Comparison of ENCODE assay signal across 20 cellular contexts in genomic region chr11:96033569-96033968, GRCh38.
A peak's percentile ranks its signal among the peaks of the same experiment; 100 is the strongest.
DNase-seq lines count a peak whose midpoint lies in the region; ATAC-seq and TF ChIP-seq lines count a peak whose summit lies in the region.
"Had no signal": no experiment of that assay in that cellular context is flagged by ENCODE, and none has a peak within 500 bp of the region (broad histone marks: within the 10 kb centered on the region; RNA-seq: fewer than 3 reads in every experiment).

No MANE protein-coding gene starts in this region.

- peaks cover 89% of the 10 kb centered on the region for H3K79me2 ChIP-seq in GM23248 (ENCODE audit: insufficient read depth)
- H3K79me2 ChIP-seq in PC-3 (ENCODE audit: low read length), result no peaks in the 10 kb centered on the region
- H3K79me2 ChIP-seq in osteoblast (ENCODE audit: insufficient read depth, low read length), result peaks cover 42% of the 10 kb centered on the region
- no peaks in the 10 kb centered on the region for H3K79me2 ChIP-seq in mesendoderm (ENCODE audit: control insufficient read depth, insufficient read depth, low read length)

- in situ Hi-C loops in GM23248 (cut with MboI), result no loop called here

- intact Hi-C loops in PC-3 (cut with micrococcal nuclease), result no loop called here

- H3K27me3 ChIP-seq in GM23248 (replicated peaks; ENCODE audit: insufficient read depth) (no peaks in the 10 kb centered on the region), PC-3 (ENCODE audit: low read length) (no peaks in the 10 kb centered on the region), osteoblast (ENCODE audit: insufficient read depth, low read length) (no peaks in the 10 kb centered on the region), mesendoderm (ENCODE audit: insufficient read depth, low read length, poor library complexity) (no peaks in the 10 kb centered on the region)
- H3K27me3 ChIP-seq: spleen had no signal

- H2BK5ac ChIP-seq in mesendoderm (ENCODE audit: low read length), result no peak overlapping the region

- BruUV-seq in PC-3 (replicated peaks; lab: Mats Ljungman, UMichigan), result no TSS peak

- H3K79me1 ChIP-seq in mesendoderm (ENCODE audit: low read length), result no peaks in the 10 kb centered on the region

- peaks cover 30% of the 10 kb centered on the region for H3K4me1 ChIP-seq in GM23248 (ENCODE audit: insufficient read depth)
- peaks cover 43% of the 10 kb centered on the region for H3K4me1 ChIP-seq in PC-3 (ENCODE audit: insufficient read depth, low read length)
- peaks cover 15% of the 10 kb centered on the region for H3K4me1 ChIP-seq in osteoblast (ENCODE audit: insufficient read depth, low read length)
- peaks cover 6% of the 10 kb centered on the region for H3K4me1 ChIP-seq in mesendoderm (ENCODE audit: control insufficient read depth, low read depth, low read length)

- H4K5ac ChIP-seq in mesendoderm (ENCODE audit: low read length), result no peak overlapping the region

- H3F3A ChIP-seq in GM23248 (ENCODE audit: insufficient read depth), result peaks cover 20% of the 10 kb centered on the region
- H3F3A ChIP-seq in PC-3 (ENCODE audit: low read length, unreplicated experiment), result peaks cover 2% of the 10 kb centered on the region

- H3K27ac ChIP-seq in GM23248, result peak overlapping the region; percentile 1; the same call in 1 of the 2 replicates
- peak overlapping the region; percentile 82 for H3K27ac ChIP-seq in PC-3 (ENCODE audit: low read length)
- peak overlapping the region; percentile 29 for H3K27ac ChIP-seq in osteoblast (ENCODE audit: low read depth, low read length)
- H3K27ac ChIP-seq in mesendoderm (ENCODE audit: low read depth, low read length), result no peak overlapping the region
- H3K27ac ChIP-seq: epithelial cell of prostate, spleen had no signal

- WGBS in GM23248 (ENCODE audit: low coverage in 1 of 2, low lambda C conversion rate in 2 of 2, missing lambda C conversion rate in 2 of 2), 2 experiments, result 33 to 35% methylated on average over 4 of the region's 4 CpGs
- WGBS in mesendoderm (ENCODE audit: extremely low coverage, insufficient coverage, low lambda C conversion rate), result no CpG with 5 or more reads among the region's 4 CpGs

- CTCF ChIA-PET in PC-3 (lab: Charles Lee), result interaction anchor here (0.6 to 1.3 kb wide), 3 partner anchors 23 to 309 kb away, joined by 4 to 5 read pairs (median 5); partner anchors contain the start of gene MAML2

- H2AFZ ChIP-seq in GM23248 (no peak overlapping the region), PC-3 (ENCODE audit: low read length) (no peak overlapping the region), osteoblast (ENCODE audit: low read length) (no peak overlapping the region)

- H3K4me3 ChIP-seq in GM23248, result no peak overlapping the region
- H3K4me3 ChIP-seq in PC-3 (ENCODE audit: low read length), result no peak overlapping the region; the same call in 1 of the 2 replicates
- no peak overlapping the region for H3K4me3 ChIP-seq in fibroblast of the aortic adventitia (ENCODE audit: low read depth, low read length)
- no peak overlapping the region for H3K4me3 ChIP-seq in osteoblast (ENCODE audit: insufficient read depth, low read length)
- H3K4me3 ChIP-seq in mesendoderm (ENCODE audit: low read length), result no peak overlapping the region
- H3K4me3 ChIP-seq: HAP-1, K562, spleen had no signal

- H3K36me3 ChIP-seq in GM23248 (ENCODE audit: low read depth), result no peaks in the 10 kb centered on the region; the same call in 1 of the 2 replicates
- no peaks in the 10 kb centered on the region for H3K36me3 ChIP-seq in PC-3 (ENCODE audit: low read depth, low read length)
- peaks cover 2% of the 10 kb centered on the region for H3K36me3 ChIP-seq in osteoblast (ENCODE audit: insufficient read depth, low read length)
- no peaks in the 10 kb centered on the region for H3K36me3 ChIP-seq in mesendoderm (ENCODE audit: control insufficient read depth, insufficient read depth, low read length)
- H3K36me3 ChIP-seq: HAP-1 had no signal

- no peak overlapping the region for H2BK120ac ChIP-seq in mesendoderm (ENCODE audit: low read depth, low read length)

- no peak overlapping the region for H3K9ac ChIP-seq in GM23248
- H3K9ac ChIP-seq in PC-3 (ENCODE audit: low read length), result peak overlapping the region; percentile 46; the same call in 1 of the 2 replicates
- no peak overlapping the region for H3K9ac ChIP-seq in mesendoderm (ENCODE audit: low read length)

- DNase-seq in GM23248, result no peak
- DNase-seq in PC-3, result no peak
- DNase-seq in fibroblast of the aortic adventitia (ENCODE audit: low read depth), result peak; percentile 76
- DNase-seq in osteoblast (ENCODE audit: insufficient read length, low spot score, missing footprints), result peak; percentile 80
- no peak for DNase-seq in mesendoderm
- DNase-seq in globus pallidus (ENCODE audit: low spot score), result no peak
- DNase-seq in activated CD8-positive, alpha-beta memory T cell treated with anti-CD3 and anti-CD28 coated beads, Interleukin-2, amount 50 U/mL, for 48 hours, result no peak
- DNase-seq: activated CD8-positive, alpha-beta T cell treated with anti-CD3 and anti-CD28 coated beads for 36 hours; activated naive CD8-positive, alpha-beta T cell treated with anti-CD3 and anti-CD28 coated beads, Interleukin-2, amount 10 ng/mL, durations not matched to agents 7 days and 5 days; Calu3; DND-41; head of caudate nucleus; kidney glomerular epithelial cell; MM.1S; naive B cell; NCI-H2081; spleen had no signal

- H3K56ac ChIP-seq in mesendoderm (ENCODE audit: low read length), result no peak overlapping the region

- no peaks in the 10 kb centered on the region for H3K9me2 ChIP-seq in GM23248 (ENCODE audit: insufficient read depth)
- H3K9me2 ChIP-seq in PC-3 (replicated peaks; ENCODE audit: low read length), result no peaks in the 10 kb centered on the region

- ATAC-seq in PC-3, result no peak
- ATAC-seq: activated CD8-positive, alpha-beta T cell treated with anti-CD3 and anti-CD28 coated beads for 36 hours; K562 had no signal

- no peak overlapping the region for H3K23ac ChIP-seq in mesendoderm (ENCODE audit: low read length)

- no peak overlapping the region for H2AK5ac ChIP-seq in mesendoderm (ENCODE audit: low read length)

- no peak overlapping the region for H2BK15ac ChIP-seq in mesendoderm (replicated peaks; ENCODE audit: low read depth)

- no peak overlapping the region for H4K8ac ChIP-seq in mesendoderm (ENCODE audit: low read depth, low read length)

- POLR2A ChIA-PET in PC-3 (lab: Charles Lee; ENCODE audit: unreplicated experiment), result interaction anchor here (0.5 kb wide), 1 partner anchor 21 kb away, joined by 3 read pairs; no protein-coding TSS in a partner anchor

- no peak overlapping the region for H3K4me2 ChIP-seq in GM23248 (ENCODE audit: unreplicated experiment)
- H3K4me2 ChIP-seq in PC-3 (ENCODE audit: low read length), result peak overlapping the region; percentile 34
- no peak overlapping the region for H3K4me2 ChIP-seq in osteoblast (ENCODE audit: insufficient read depth, low read length)
- no peak overlapping the region for H3K4me2 ChIP-seq in mesendoderm (ENCODE audit: low read length)

- H3K9me3 ChIP-seq in GM23248 (ENCODE audit: low read depth) (no peaks in the 10 kb centered on the region), PC-3 (ENCODE audit: low read length) (no peaks in the 10 kb centered on the region), osteoblast (ENCODE audit: low read depth, low read length) (no peaks in the 10 kb centered on the region)
- H3K9me3 ChIP-seq: HAP-1, spleen had no signal

- TF ChIP-seq CTCF in PC-3 (conservative IDR thresholded peaks at IDR 0.05; ENCODE audit: low read depth, low read length), result no peak
- TF ChIP-seq CTCF in fibroblast of the aortic adventitia (IDR thresholded peaks at IDR 0.05; ENCODE audit: insufficient read depth, low read length), result no peak
- no peak for TF ChIP-seq CTCF in osteoblast (IDR thresholded peaks at IDR 0.05; ENCODE audit: extremely low read depth, low read depth, low read length)

- H3K4ac ChIP-seq in mesendoderm (ENCODE audit: low read depth, low read length), result no peak overlapping the region

- H3K18ac ChIP-seq in mesendoderm (ENCODE audit: low read length), result no peak overlapping the region

- H4K20me1 ChIP-seq in GM23248 (ENCODE audit: insufficient read depth) (no peaks in the 10 kb centered on the region; the same call in 1 of the 2 replicates), PC-3 (ENCODE audit: low read length) (no peaks in the 10 kb centered on the region), osteoblast (ENCODE audit: insufficient read depth, low read length) (peaks cover 5% of the 10 kb centered on the region)

Comparison
In these comparisons a context has a peak if more than half of its experiments do, and no peak if none do; other contexts are left out.
1. DNase-seq: peak in fibroblast of the aortic adventitia (single experiment) and osteoblast (single experiment); none in GM23248 (single experiment), PC-3 (single experiment), mesendoderm (single experiment), globus pallidus (single experiment) and activated CD8-positive, alpha-beta memory T cell treated with anti-CD3 and anti-CD28 coated beads, Interleukin-2, amount 50 U/mL, for 48 hours (single experiment).